Comparison of ENCODE assay signal across 24 cellular contexts in genomic region chr2:235676536-235676799, GRCh38.
"Had no signal": no experiment of that assay in that cellular context is flagged by ENCODE, and none has a peak within 500 bp of the region (broad histone marks: within the 10 kb centered on the region; RNA-seq: fewer than 3 reads in every experiment).

No MANE protein-coding gene starts in this region.

- H3K36me3 Mint-ChIP-seq: activated naive CD8-positive, alpha-beta T cell; natural killer cell treated with Interleukin-12 subunit alpha and Interleukin-12 subunit beta and Interleukin-15 and Interleukin-18, amount 100 ng/mL, for 72 hours; WTC11 had no signal

- DNase-seq: activated CD4-positive, alpha-beta T cell treated with anti-CD3 and anti-CD28 coated beads, Interleukin-2, amount 50 U/mL, for 4 hours; activated CD8-positive, alpha-beta memory T cell treated with anti-CD3 and anti-CD28 coated beads for 24 hours; activated CD8-positive, alpha-beta memory T cell treated with anti-CD3 and anti-CD28 coated beads, Interleukin-2, amount 50 U/mL, for 4 hours; activated naive CD4-positive, alpha-beta T cell; activated T-cell treated with anti-CD3 and anti-CD28 coated beads, Interleukin-2, amount 50 U/mL, for 4 hours; adrenal gland; colonic mucosa; endodermal cell; erythroblast; left ventricle myocardium inferior; ovary; stimulated activated CD4-positive, alpha-beta T cell treated with anti-CD3 and anti-CD28 coated beads, Interleukin-12 subunit alpha, Interleukin-12 subunit beta, amount 100 ng/mL, for 4 hours; thyroid gland; upper lobe of right lung had no signal

- H3K4me3 Mint-ChIP-seq: activated naive CD8-positive, alpha-beta T cell; activated T-cell treated with anti-CD3 and anti-CD28 coated beads, Interleukin-2, amount 50 U/mL, for 4 hours; endodermal cell; natural killer cell treated with Interleukin-12 subunit alpha and Interleukin-12 subunit beta and Interleukin-15 and Interleukin-18, amount 100 ng/mL, for 72 hours; stimulated activated naive CD8-positive, alpha-beta T cell treated with anti-CD3 and anti-CD28 coated beads, Interleukin-15, Interleukin-2, amounts not matched to agents 100 ng/mL and 50 ng/mL, for 24 hours; T-helper 2 cell treated with Interferon-gamma antibody and Interleukin-4, amounts not matched to agents 5 μg/mL and 100 μg/mL, for 36 hours; WTC11 had no signal

- H3K27me3 ChIP-seq: adrenal gland, ascending aorta, colonic mucosa, ovary, thyroid gland, upper lobe of right lung had no signal

- H3K36me3 ChIP-seq: adrenal gland, ascending aorta, colonic mucosa, left ventricle myocardium inferior, neutrophil, ovary, prostate gland, thyroid gland, upper lobe of right lung had no signal

- H3K9me3 ChIP-seq: adrenal gland, ascending aorta, colonic mucosa, left ventricle myocardium inferior, neutrophil, ovary, prostate gland, thyroid gland, upper lobe of right lung had no signal

- ATAC-seq: activated T-cell treated with anti-CD3 and anti-CD28 coated beads, Interleukin-2, amount 50 U/mL, for 4 hours; natural killer cell treated with Interleukin-12 subunit alpha and Interleukin-12 subunit beta and Interleukin-15 and Interleukin-18, amount 100 ng/mL, for 72 hours; upper lobe of right lung; WTC11 had no signal

- H3K4me1 ChIP-seq: adrenal gland, ascending aorta, prostate gland, thyroid gland, upper lobe of right lung had no signal

- H3K4me3 ChIP-seq: adrenal gland, ascending aorta, colonic mucosa, ovary, prostate gland, thyroid gland, upper lobe of right lung had no signal

- H3K9me3 Mint-ChIP-seq: activated T-cell treated with anti-CD3 and anti-CD28 coated beads, Interleukin-2, amount 50 U/mL, for 4 hours; activated T-helper 2 cell treated with anti-CD3 and anti-CD28 coated beads, Interferon-gamma antibody, Interleukin-2, Interleukin-4, amounts not matched to agents 10 μg/mL and 5 μg/mL and 100 μg/mL, durations not matched to agents 14 hours and 24 hours and 36 hours; endodermal cell; natural killer cell treated with Interleukin-12 subunit alpha and Interleukin-12 subunit beta and Interleukin-15 and Interleukin-18, amount 100 ng/mL, for 72 hours; stimulated activated naive CD8-positive, alpha-beta T cell treated with anti-CD3 and anti-CD28 coated beads, Interleukin-15, Interleukin-2, amounts not matched to agents 100 ng/mL and 50 ng/mL, for 24 hours; T-helper 2 cell treated with Interferon-gamma antibody and Interleukin-4, amounts not matched to agents 5 μg/mL and 100 μg/mL, for 36 hours; WTC11 had no signal

- FAIRE-seq: TTC549 had no signal

- H3K27ac ChIP-seq: adrenal gland, ascending aorta, colonic mucosa, left ventricle myocardium inferior, neutrophil, ovary, prostate gland, thyroid gland, upper lobe of right lung had no signal

- H3K27ac Mint-ChIP-seq: activated naive CD8-positive, alpha-beta T cell; activated T-helper 2 cell treated with anti-CD3 and anti-CD28 coated beads, Interferon-gamma antibody, Interleukin-2, Interleukin-4, amounts not matched to agents 10 μg/mL and 5 μg/mL and 100 μg/mL, durations not matched to agents 14 hours and 24 hours and 36 hours; endodermal cell; natural killer cell treated with Interleukin-12 subunit alpha and Interleukin-12 subunit beta and Interleukin-15 and Interleukin-18, amount 100 ng/mL, for 72 hours; stimulated activated naive CD8-positive, alpha-beta T cell treated with anti-CD3 and anti-CD28 coated beads, Interleukin-15, Interleukin-2, amounts not matched to agents 100 ng/mL and 50 ng/mL, for 24 hours; T-helper 2 cell treated with Interferon-gamma antibody and Interleukin-4, amounts not matched to agents 5 μg/mL and 100 μg/mL, for 36 hours; WTC11 had no signal
